In the genomic region with DNA sequence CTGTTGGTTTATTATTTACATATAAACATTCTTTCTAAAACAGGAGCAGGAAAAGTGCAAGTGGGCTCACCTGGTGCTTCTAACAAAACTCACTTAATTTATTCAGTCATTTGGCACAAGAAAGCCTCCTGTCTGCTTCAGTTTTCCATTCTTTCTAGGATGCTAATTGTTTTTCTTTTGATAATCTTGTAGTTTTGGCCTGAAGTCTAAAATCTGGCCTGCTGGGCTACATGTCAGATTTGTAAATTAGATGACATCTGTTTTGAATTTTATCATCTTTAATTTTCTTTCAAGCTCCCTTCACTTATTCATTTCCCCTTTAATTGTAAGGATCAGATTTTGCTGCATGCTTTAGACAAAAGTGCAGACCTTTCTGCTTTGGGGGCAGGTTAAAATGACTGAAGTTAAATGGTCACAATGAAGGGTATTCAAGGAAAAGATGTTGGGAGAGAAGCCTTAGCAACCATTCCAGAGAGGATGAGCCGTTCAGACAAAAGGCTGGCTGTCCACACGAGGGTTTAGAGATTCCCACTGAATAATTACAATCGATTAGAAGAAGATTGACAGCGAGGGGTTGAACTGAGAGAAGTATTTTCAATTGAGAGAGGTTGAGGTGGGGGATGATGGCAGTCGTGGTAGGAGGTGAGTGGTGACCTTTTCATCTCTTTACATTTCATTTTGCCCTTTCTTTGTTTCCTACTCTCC, we compare ENCODE assay signal across 27 cellular contexts. TPM values are rescaled to one million over a fixed set of nuclear protein-coding genes. Genes with fewer than 3 reads are reported as not detected.
"Had no signal": no experiment of that assay in that cellular context is flagged by ENCODE, and none has a peak within 500 bp of the region (broad histone marks: within the 10 kb centered on the region; RNA-seq: fewer than 3 reads in every experiment).

No MANE protein-coding gene starts in this region.

- H3K27ac Mint-ChIP-seq: activated B cell treated with CpG ODN at 0.5 μM for 24 hours; activated naive CD4-positive, alpha-beta T cell treated with anti-CD3 and anti-CD28 coated beads for 36 hours; activated naive CD8-positive, alpha-beta T cell treated with anti-CD3 and anti-CD28 coated beads, Interleukin-2, amount 10 ng/mL, durations not matched to agents 7 days and 5 days; natural killer cell treated with Interleukin-12 subunit alpha and Interleukin-12 subunit beta and Interleukin-15 and Interleukin-18, amount 100 ng/mL, for 72 hours; stimulated activated effector memory CD8-positive, alpha-beta T cell treated with anti-CD3 and anti-CD28 coated beads, Interleukin-12 subunit alpha, Interleukin-12 subunit beta, amount 100 ng/mL, for 72 hours; T-helper 1 cell treated with Interleukin-12 subunit alpha and Interleukin-12 subunit beta and Interleukin-4 antibody, amounts not matched to agents 30 μg/mL and 1 μg/mL, for 36 hours had no signal

- H3K9me3 ChIP-seq: gastrocnemius medialis, left ventricle myocardium inferior, stomach, suprapubic skin, tibial nerve had no signal

- H3K4me1 Mint-ChIP-seq: activated B cell treated with CpG ODN at 0.5 μM for 24 hours; activated naive CD8-positive, alpha-beta T cell treated with anti-CD3 and anti-CD28 coated beads, Interleukin-2, amount 10 ng/mL, durations not matched to agents 7 days and 5 days; stimulated activated effector memory CD8-positive, alpha-beta T cell treated with anti-CD3 and anti-CD28 coated beads, Interleukin-12 subunit alpha, Interleukin-12 subunit beta, amount 100 ng/mL, for 72 hours had no signal

- H3K36me3 ChIP-seq: cardiac muscle cell, gastrocnemius medialis, left ventricle myocardium inferior, stomach, suprapubic skin, tibial nerve had no signal

- DNase-seq: activated B cell treated with CpG ODN at 0.5 μM for 24 hours; activated CD4-positive, alpha-beta T cell treated with anti-CD3 and anti-CD28 coated beads for 4 hours; activated CD4-positive, alpha-beta T cell treated with anti-CD3 and anti-CD28 coated beads, Interleukin-2, amount 50 U/mL, for 48 hours; activated CD8-positive, alpha-beta memory T cell treated with anti-CD3 and anti-CD28 coated beads, Interleukin-2, amount 50 U/mL, for 48 hours; activated naive CD4-positive, alpha-beta T cell treated with anti-CD3 and anti-CD28 coated beads for 36 hours; activated naive CD8-positive, alpha-beta T cell treated with anti-CD3 and anti-CD28 coated beads, Interleukin-2, amount 10 ng/mL, durations not matched to agents 7 days and 5 days; activated T-cell treated with anti-CD3 and anti-CD28 coated beads, Interleukin-2, amount 50 U/mL, for 4 hours; amygdala; effector CD4-positive, alpha-beta T cell; erythroblast; gastrocnemius medialis; hippocampal formation; kidney glomerular epithelial cell; left ventricle myocardium inferior; occipital lobe; small intestine; stimulated activated CD4-positive, alpha-beta T cell treated with anti-CD3 and anti-CD28 coated beads, Interleukin-2, amount 100 ng/mL, for 24 hours; stomach; T1000 had no signal

- H3K27ac ChIP-seq: cardiac muscle cell, gastrocnemius medialis, left ventricle myocardium inferior, stomach, suprapubic skin, tibial nerve had no signal

- H3K27me3 ChIP-seq: cardiac muscle cell, gastrocnemius medialis, stomach, suprapubic skin, tibial nerve had no signal

- H3K4me1 ChIP-seq: gastrocnemius medialis, left ventricle myocardium inferior, stomach, suprapubic skin, tibial nerve had no signal

- H3K9me3 Mint-ChIP-seq: activated B cell treated with CpG ODN at 0.5 μM for 24 hours; activated naive CD4-positive, alpha-beta T cell treated with anti-CD3 and anti-CD28 coated beads for 36 hours; activated naive CD8-positive, alpha-beta T cell treated with anti-CD3 and anti-CD28 coated beads, Interleukin-2, amount 10 ng/mL, durations not matched to agents 7 days and 5 days; activated T-cell treated with anti-CD3 and anti-CD28 coated beads, Interleukin-2, amount 50 U/mL, for 4 hours; stimulated activated effector memory CD8-positive, alpha-beta T cell treated with anti-CD3 and anti-CD28 coated beads, Interleukin-12 subunit alpha, Interleukin-12 subunit beta, amount 100 ng/mL, for 72 hours; T-helper 1 cell treated with Interleukin-12 subunit alpha and Interleukin-12 subunit beta and Interleukin-4 antibody, amounts not matched to agents 30 μg/mL and 1 μg/mL, for 36 hours had no signal

- H3K36me3 Mint-ChIP-seq: activated naive CD8-positive, alpha-beta T cell treated with anti-CD3 and anti-CD28 coated beads, Interleukin-2, amount 10 ng/mL, durations not matched to agents 7 days and 5 days; natural killer cell treated with Interleukin-12 subunit alpha and Interleukin-12 subunit beta and Interleukin-15 and Interleukin-18, amount 100 ng/mL, for 72 hours; stimulated activated effector memory CD8-positive, alpha-beta T cell treated with anti-CD3 and anti-CD28 coated beads, Interleukin-12 subunit alpha, Interleukin-12 subunit beta, amount 100 ng/mL, for 72 hours had no signal

- H3K27me3 Mint-ChIP-seq: activated naive CD8-positive, alpha-beta T cell treated with anti-CD3 and anti-CD28 coated beads, Interleukin-2, amount 10 ng/mL, durations not matched to agents 7 days and 5 days; natural killer cell treated with Interleukin-12 subunit alpha and Interleukin-12 subunit beta and Interleukin-15 and Interleukin-18, amount 100 ng/mL, for 72 hours had no signal

- ATAC-seq: activated T-cell treated with anti-CD3 and anti-CD28 coated beads, Interleukin-2, amount 50 U/mL, for 4 hours; gastrocnemius medialis; natural killer cell treated with Interleukin-12 subunit alpha and Interleukin-12 subunit beta and Interleukin-15 and Interleukin-18, amount 100 ng/mL, for 72 hours; sciatic nerve; stimulated activated effector memory CD8-positive, alpha-beta T cell treated with anti-CD3 and anti-CD28 coated beads, Interleukin-12 subunit alpha, Interleukin-12 subunit beta, amount 100 ng/mL, for 72 hours had no signal

- H3K4me3 ChIP-seq: cardiac muscle cell, gastrocnemius medialis, left ventricle myocardium inferior, stomach, suprapubic skin, tibial nerve had no signal

- H3K4me3 Mint-ChIP-seq: activated B cell treated with CpG ODN at 0.5 μM for 24 hours; activated naive CD4-positive, alpha-beta T cell treated with anti-CD3 and anti-CD28 coated beads for 36 hours; activated naive CD8-positive, alpha-beta T cell treated with anti-CD3 and anti-CD28 coated beads, Interleukin-2, amount 10 ng/mL, durations not matched to agents 7 days and 5 days; activated T-cell treated with anti-CD3 and anti-CD28 coated beads, Interleukin-2, amount 50 U/mL, for 4 hours; natural killer cell treated with Interleukin-12 subunit alpha and Interleukin-12 subunit beta and Interleukin-15 and Interleukin-18, amount 100 ng/mL, for 72 hours; stimulated activated effector memory CD8-positive, alpha-beta T cell treated with anti-CD3 and anti-CD28 coated beads, Interleukin-12 subunit alpha, Interleukin-12 subunit beta, amount 100 ng/mL, for 72 hours; T-helper 1 cell treated with Interleukin-12 subunit alpha and Interleukin-12 subunit beta and Interleukin-4 antibody, amounts not matched to agents 30 μg/mL and 1 μg/mL, for 36 hours had no signal

RNA-seq across cellular contexts. Expression of a gene that starts 59.9 kb away (rescaled TPM):
- total RNA-seq: activated B cell treated with CpG ODN at 0.5 μM for 24 hours; activated CD8-positive, alpha-beta memory T cell treated with anti-CD3 and anti-CD28 coated beads for 36 hours; activated naive CD4-positive, alpha-beta T cell treated with anti-CD3 and anti-CD28 coated beads for 36 hours; natural killer cell treated with Interleukin-12 subunit alpha and Interleukin-12 subunit beta and Interleukin-15 and Interleukin-18, amount 100 ng/mL, for 72 hours had no signal
